Comparison of ENCODE assay signal across 26 cellular contexts in the genomic region with DNA sequence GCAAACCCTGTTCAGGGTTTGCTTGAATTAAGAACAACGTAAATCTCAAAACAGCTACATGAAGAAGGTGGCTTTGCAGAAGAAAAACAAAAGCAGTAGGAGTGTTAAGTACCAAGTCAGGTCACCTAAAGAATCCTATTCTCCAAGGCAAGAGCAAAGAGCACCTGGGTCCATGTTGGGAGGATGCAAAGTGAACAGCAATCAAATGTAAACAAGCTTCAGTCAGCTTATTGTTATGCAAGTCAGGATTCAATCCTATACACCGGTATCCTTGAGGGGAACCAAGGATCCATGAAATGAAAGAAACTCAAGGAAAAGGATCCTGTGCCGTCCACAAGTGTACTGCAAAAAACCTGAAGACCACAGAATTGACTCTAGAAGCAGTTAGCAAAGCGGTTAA.
A peak's percentile ranks its signal among the peaks of the same experiment; 100 is the strongest.
DNase-seq lines count a peak whose midpoint lies in the region; ATAC-seq and TF ChIP-seq lines count a peak whose summit lies in the region.
"Had no signal": no experiment of that assay in that cellular context is flagged by ENCODE, and none has a peak within 500 bp of the region (broad histone marks: within the 10 kb centered on the region; RNA-seq: fewer than 3 reads in every experiment).

No MANE protein-coding gene starts in this region.

- TF ChIP-seq CTCF in GM23338 (conservative IDR thresholded peaks at IDR 0.05; ENCODE audit: low read depth in 2 of 2) (no peak), progenitor cell of endocrine pancreas (IDR thresholded peaks at IDR 0.05; ENCODE audit: unreplicated experiment) (no peak), brain microvascular endothelial cell (IDR thresholded peaks at IDR 0.05; ENCODE audit: low read depth, low read length, missing control alignments) (no peak)

- H3K27me3 Mint-ChIP-seq in GM23338 (ENCODE audit: insufficient read depth, low read depth, poor library complexity) (peaks cover 2% of the 10 kb centered on the region), progenitor cell of endocrine pancreas (no peaks in the 10 kb centered on the region)

- H3K4me3 ChIP-seq in GM23338 (peak overlapping the region; percentile 22), iPS DF 6.9 (ENCODE audit: low read length) (no peak overlapping the region), brain microvascular endothelial cell (ENCODE audit: low read depth, low read length) (no peak overlapping the region)
- H3K4me3 ChIP-seq: GM23248, MG63, SJSA1 had no signal

- peaks cover 57% of the 10 kb centered on the region for H3K4me1 Mint-ChIP-seq in GM23338
- H3K4me1 Mint-ChIP-seq in progenitor cell of endocrine pancreas (ENCODE audit: low read depth), result peaks cover 40% of the 10 kb centered on the region
- H3K4me1 Mint-ChIP-seq: CD14-positive monocyte had no signal

- H3K4me1 ChIP-seq in GM23338 (ENCODE audit: insufficient read depth) (peaks cover 28% of the 10 kb centered on the region), iPS DF 6.9 (ENCODE audit: control insufficient read depth, insufficient read depth, low read length) (peaks cover 7% of the 10 kb centered on the region)
- H3K4me1 ChIP-seq: BE2C, SJSA1 had no signal

- DNase-seq in GM23338 (ENCODE audit: low spot score) (peak; percentile 77), NCI-H526 treated with DMSO at 0.1 percent for 48 hours (lab: John Stamatoyannopoulos, UW) (peak; percentile 11), iPS DF 6.9 (ENCODE audit: low read depth, low spot score) (peak; percentile 35), progenitor cell of endocrine pancreas (ENCODE audit: low spot score, unreplicated experiment) (no peak), OCI-M1 (lab: John Stamatoyannopoulos, UW) (no peak), brain microvascular endothelial cell (no peak)
- DNase-seq: 8988T, ACHN, BE2C, Calu3, DMS79 treated with DMSO at 0.1 percent for 48 hours, GM23248, IMR-90, KG1, MG63, NCI-H146, NCI-H1930, NCI-H2107, NCI-H524, NCI-H774, Right ventricle myocardium superior, RPMI8226 had no signal

- H3K9me3 ChIP-seq in iPS DF 6.9 (ENCODE audit: control insufficient read depth, insufficient read depth, low read length), result no peaks in the 10 kb centered on the region
- H3K9me3 ChIP-seq: BE2C, MG63, SJSA1 had no signal

- WGBS in iPS DF 6.9 (ENCODE audit: insufficient coverage, insufficient read length), result no CpG with 5 or more reads among the region's 4 CpGs

- no peak overlapping the region for H2AFZ ChIP-seq in GM23338
- H2AFZ ChIP-seq: GM23248 had no signal

- H3K36me3 ChIP-seq in GM23338 (ENCODE audit: insufficient read depth) (no peaks in the 10 kb centered on the region), iPS DF 6.9 (ENCODE audit: control insufficient read depth, insufficient read depth, low read length) (no peaks in the 10 kb centered on the region), brain microvascular endothelial cell (replicated peaks) (no peaks in the 10 kb centered on the region)
- H3K36me3 ChIP-seq: BE2C, MG63, SJSA1 had no signal

- ATAC-seq in GM23338 (peak; percentile 96), GM18511 (IDR thresholded peaks at IDR 0.05; ENCODE audit: unreplicated experiment) (no peak)
- ATAC-seq: HCT116 had no signal

- H3K27ac ChIP-seq in GM23338 (ENCODE audit: low read depth) (peak overlapping the region; percentile 84; the same call in 1 of the 2 replicates), iPS DF 6.9 (ENCODE audit: low read length) (no peak overlapping the region), brain microvascular endothelial cell (no peak overlapping the region)
- H3K27ac ChIP-seq: GM23248, SJSA1 had no signal

- H3K79me2 ChIP-seq in GM23338 (replicated peaks; ENCODE audit: insufficient read depth), result no peaks in the 10 kb centered on the region

- H3K27me3 ChIP-seq in GM23338 (ENCODE audit: insufficient read depth) (no peaks in the 10 kb centered on the region), iPS DF 6.9 (ENCODE audit: control insufficient read depth, insufficient read depth, low read length) (no peaks in the 10 kb centered on the region), brain microvascular endothelial cell (replicated peaks) (no peaks in the 10 kb centered on the region)
- H3K27me3 ChIP-seq: BE2C, MG63, SJSA1 had no signal

- H3K27ac Mint-ChIP-seq in GM23338 (peak overlapping the region; percentile 34), progenitor cell of endocrine pancreas (peak overlapping the region; percentile 8)

- peak overlapping the region; percentile 38; the same call in 2 of the 3 replicates for H3K4me3 Mint-ChIP-seq in GM23338
- H3K4me3 Mint-ChIP-seq in progenitor cell of endocrine pancreas (ENCODE audit: low read depth), result no peak overlapping the region
- H3K4me3 Mint-ChIP-seq: CD14-positive monocyte had no signal

- H3K4me2 ChIP-seq in GM23338, result peak overlapping the region; percentile 59

- 0 out of 3 replicates have a peak, but pooled peaks cover 2% of the 10 kb centered on the region for H3K36me3 Mint-ChIP-seq in GM23338 (ENCODE audit: low read depth)
- no peaks in the 10 kb centered on the region for H3K36me3 Mint-ChIP-seq in progenitor cell of endocrine pancreas (ENCODE audit: insufficient read depth)
- H3K36me3 Mint-ChIP-seq: CD14-positive monocyte had no signal

- no peaks in the 10 kb centered on the region for H4K20me1 ChIP-seq in GM23338 (replicated peaks; ENCODE audit: insufficient read depth)

- no peaks in the 10 kb centered on the region; the same call in 2 of the 3 replicates for H3K9me3 Mint-ChIP-seq in GM23338
- no peaks in the 10 kb centered on the region for H3K9me3 Mint-ChIP-seq in progenitor cell of endocrine pancreas (ENCODE audit: low read depth)

- no peaks in the 10 kb centered on the region for H3F3A ChIP-seq in GM23338 (replicated peaks; ENCODE audit: low read depth)

- no peaks in the 10 kb centered on the region for H3K9me2 ChIP-seq in GM23338 (ENCODE audit: insufficient read depth)

- in situ Hi-C loops in brain microvascular endothelial cell (cut with HindIII; ENCODE audit: low pct_ligation_motif_present, low sequenced_read_pairs), result no loop called here

TF ChIP-seq in GM23338, 12 proteins besides CTCF, POLR2A, EP300 and RAD21:
- peak; percentile 49 for TF ChIP-seq CREB1 (CRISPR knock-in tag; IDR thresholded peaks at IDR 0.05; ENCODE audit: low read depth)
- peak; percentile 85 for TF ChIP-seq NANOG (IDR thresholded peaks at IDR 0.05; ENCODE audit: borderline replicate concordance)
- TF ChIP-seq, protein P1, sequence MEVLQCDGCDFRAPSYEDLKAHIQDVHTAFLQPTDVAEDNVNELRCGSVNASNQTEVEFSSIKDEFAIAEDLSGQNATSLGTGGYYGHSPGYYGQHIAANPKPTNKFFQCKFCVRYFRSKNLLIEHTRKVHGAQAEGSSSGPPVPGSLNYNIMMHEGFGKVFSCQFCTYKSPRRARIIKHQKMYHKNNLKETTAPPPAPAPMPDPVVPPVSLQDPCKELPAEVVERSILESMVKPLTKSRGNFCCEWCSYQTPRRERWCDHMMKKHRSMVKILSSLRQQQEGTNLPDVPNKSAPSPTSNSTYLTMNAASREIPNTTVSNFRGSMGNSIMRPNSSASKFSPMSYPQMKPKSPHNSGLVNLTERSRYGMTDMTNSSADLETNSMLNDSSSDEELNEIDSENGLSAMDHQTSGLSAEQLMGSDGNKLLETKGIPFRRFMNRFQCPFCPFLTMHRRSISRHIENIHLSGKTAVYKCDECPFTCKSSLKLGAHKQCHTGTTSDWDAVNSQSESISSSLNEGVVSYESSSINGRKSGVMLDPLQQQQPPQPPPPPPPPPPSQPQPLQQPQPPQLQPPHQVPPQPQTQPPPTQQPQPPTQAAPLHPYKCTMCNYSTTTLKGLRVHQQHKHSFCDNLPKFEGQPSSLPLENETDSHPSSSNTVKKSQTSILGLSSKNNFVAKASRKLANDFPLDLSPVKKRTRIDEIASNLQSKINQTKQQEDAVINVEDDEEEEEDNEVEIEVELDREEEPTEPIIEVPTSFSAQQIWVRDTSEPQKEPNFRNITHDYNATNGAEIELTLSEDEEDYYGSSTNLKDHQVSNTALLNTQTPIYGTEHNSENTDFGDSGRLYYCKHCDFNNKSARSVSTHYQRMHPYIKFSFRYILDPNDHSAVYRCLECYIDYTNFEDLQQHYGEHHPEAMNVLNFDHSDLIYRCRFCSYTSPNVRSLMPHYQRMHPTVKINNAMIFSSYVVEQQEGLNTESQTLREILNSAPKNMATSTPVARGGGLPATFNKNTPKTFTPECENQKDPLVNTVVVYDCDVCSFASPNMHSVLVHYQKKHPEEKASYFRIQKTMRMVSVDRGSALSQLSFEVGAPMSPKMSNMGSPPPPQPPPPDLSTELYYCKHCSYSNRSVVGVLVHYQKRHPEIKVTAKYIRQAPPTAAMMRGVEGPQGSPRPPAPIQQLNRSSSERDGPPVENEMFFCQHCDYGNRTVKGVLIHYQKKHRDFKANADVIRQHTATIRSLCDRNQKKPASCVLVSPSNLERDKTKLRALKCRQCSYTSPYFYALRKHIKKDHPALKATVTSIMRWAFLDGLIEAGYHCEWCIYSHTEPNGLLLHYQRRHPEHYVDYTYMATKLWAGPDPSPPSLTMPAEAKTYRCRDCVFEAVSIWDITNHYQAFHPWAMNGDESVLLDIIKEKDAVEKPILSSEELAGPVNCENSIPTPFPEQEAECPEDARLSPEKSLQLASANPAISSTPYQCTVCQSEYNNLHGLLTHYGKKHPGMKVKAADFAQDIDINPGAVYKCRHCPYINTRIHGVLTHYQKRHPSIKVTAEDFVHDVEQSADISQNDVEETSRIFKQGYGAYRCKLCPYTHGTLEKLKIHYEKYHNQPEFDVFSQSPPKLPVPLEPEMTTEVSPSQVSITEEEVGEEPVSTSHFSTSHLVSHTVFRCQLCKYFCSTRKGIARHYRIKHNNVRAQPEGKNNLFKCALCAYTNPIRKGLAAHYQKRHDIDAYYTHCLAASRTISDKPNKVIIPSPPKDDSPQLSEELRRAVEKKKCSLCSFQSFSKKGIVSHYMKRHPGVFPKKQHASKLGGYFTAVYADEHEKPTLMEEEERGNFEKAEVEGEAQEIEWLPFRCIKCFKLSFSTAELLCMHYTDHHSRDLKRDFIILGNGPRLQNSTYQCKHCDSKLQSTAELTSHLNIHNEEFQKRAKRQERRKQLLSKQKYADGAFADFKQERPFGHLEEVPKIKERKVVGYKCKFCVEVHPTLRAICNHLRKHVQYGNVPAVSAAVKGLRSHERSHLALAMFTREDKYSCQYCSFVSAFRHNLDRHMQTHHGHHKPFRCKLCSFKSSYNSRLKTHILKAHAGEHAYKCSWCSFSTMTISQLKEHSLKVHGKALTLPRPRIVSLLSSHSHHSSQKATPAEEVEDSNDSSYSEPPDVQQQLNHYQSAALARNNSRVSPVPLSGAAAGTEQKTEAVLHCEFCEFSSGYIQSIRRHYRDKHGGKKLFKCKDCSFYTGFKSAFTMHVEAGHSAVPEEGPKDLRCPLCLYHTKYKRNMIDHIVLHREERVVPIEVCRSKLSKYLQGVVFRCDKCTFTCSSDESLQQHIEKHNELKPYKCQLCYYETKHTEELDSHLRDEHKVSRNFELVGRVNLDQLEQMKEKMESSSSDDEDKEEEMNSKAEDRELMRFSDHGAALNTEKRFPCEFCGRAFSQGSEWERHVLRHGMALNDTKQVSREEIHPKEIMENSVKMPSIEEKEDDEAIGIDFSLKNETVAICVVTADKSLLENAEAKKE (CRISPR knock-in tag; IDR thresholded peaks at IDR 0.05), result peak; percentile 99
- no peak for TF ChIP-seq ZNF331 (CRISPR knock-in tag; IDR thresholded peaks at IDR 0.05; ENCODE audit: low read depth)
- no peak; the same call in 1 of the 2 replicates for TF ChIP-seq ZNF114 (CRISPR knock-in tag; IDR thresholded peaks at IDR 0.05)

Comparison
In these comparisons a context has a peak if more than half of its experiments do, and no peak if none do; other contexts are left out.
1. DNase-seq: peak in GM23338 (single experiment), NCI-H526 treated with DMSO at 0.1 percent for 48 hours (single experiment) and iPS DF 6.9 (single experiment); none in progenitor cell of endocrine pancreas (single experiment), OCI-M1 (single experiment) and brain microvascular endothelial cell (single experiment).